Comparison of ENCODE assay signal across 8 cellular contexts in genomic region chr1:161164901-161165620, GRCh38. TPM values are rescaled to one million over a fixed set of nuclear protein-coding genes. Genes with fewer than 3 reads are reported as not detected.
A peak's percentile ranks its signal among the peaks of the same experiment; 100 is the strongest.
DNase-seq lines count a peak whose midpoint lies in the region; ATAC-seq and TF ChIP-seq lines count a peak whose summit lies in the region.

No MANE protein-coding gene starts in this region.

- no TSS peak for BruUV-seq in Calu3 (replicated peaks; lab: Mats Ljungman, UMichigan)

- POLR2A ChIA-PET in RWPE1 (lab: Yijun Ruan, JAX; ENCODE audit: low non-redundant PET), result interaction anchor here (0.6 to 1.3 kb wide), 2 partner anchors 12 to 168 kb away, joined by 3 to 6 read pairs; partner anchors contain the start of gene UFC1

- H3K4me1 ChIP-seq in parathyroid adenoma, result no peaks in the 10 kb centered on the region

- peak overlapping the region; percentile 80 for H3K4me2 ChIP-seq in parathyroid adenoma (ENCODE audit: low read length)

- no peak for TF ChIP-seq CTCF in Calu3 (IDR thresholded peaks at IDR 0.05; ENCODE audit: unreplicated experiment)
- TF ChIP-seq CTCF in RWPE1 (conservative IDR thresholded peaks at IDR 0.05; ENCODE audit: low read depth), result no peak
- no peak for TF ChIP-seq CTCF in epithelial cell of proximal tubule (conservative IDR thresholded peaks at IDR 0.05; ENCODE audit: low read depth, low read length)
- TF ChIP-seq CTCF in parathyroid adenoma (IDR thresholded peaks at IDR 0.05), result no peak

- peaks cover 71% of the 10 kb centered on the region for H3K36me3 Mint-ChIP-seq in Calu3 (ENCODE audit: insufficient read depth, unreplicated experiment)

- intact Hi-C loops in Calu3 (cut with micrococcal nuclease; ENCODE audit: unreplicated experiment), result no loop called here

- H3K27ac ChIP-seq in RWPE1 (peak overlapping the region; percentile 84), parathyroid adenoma (peak overlapping the region; percentile 93)

- no peaks in the 10 kb centered on the region for H3K9me3 Mint-ChIP-seq in Calu3 (ENCODE audit: low read depth, unreplicated experiment)

- H3K36me3 ChIP-seq in parathyroid adenoma (ENCODE audit: control insufficient read depth, insufficient read depth, low read length), result no peaks in the 10 kb centered on the region

- H3K4me3 Mint-ChIP-seq in Calu3 (ENCODE audit: low read depth, unreplicated experiment), result peak overlapping the region; percentile 93

- H3K4me1 Mint-ChIP-seq in Calu3 (ENCODE audit: low read depth, unreplicated experiment), result peaks cover 15% of the 10 kb centered on the region

- no peak overlapping the region for H3K9ac ChIP-seq in parathyroid adenoma

- no peaks in the 10 kb centered on the region for H3K79me2 ChIP-seq in parathyroid adenoma

- no peaks in the 10 kb centered on the region for H3K9me3 ChIP-seq in parathyroid adenoma (ENCODE audit: control insufficient read depth, low read length)

- H3K27me3 Mint-ChIP-seq in Calu3 (ENCODE audit: unreplicated experiment), result no peaks in the 10 kb centered on the region

- CTCF ChIA-PET in Calu3 (lab: Charles Lee), result interaction anchor here (0.5 to 1.3 kb wide), 5 partner anchors 10 to 225 kb away, joined by 3 to 10 read pairs (median 7); partner anchors contain the start of genes B4GALT3 and UFC1
- CTCF ChIA-PET in RWPE1 (lab: Yijun Ruan, JAX), result no interaction called here

- no peaks in the 10 kb centered on the region for H3K27me3 ChIP-seq in parathyroid adenoma (ENCODE audit: control insufficient read depth, insufficient read depth, low read length)

- no peak for ATAC-seq in HG03108 (IDR thresholded peaks at IDR 0.05; ENCODE audit: unreplicated experiment)

- DNase-seq in Calu3, result no peak
- DNase-seq in RWPE1 (ENCODE audit: low spot score), result no peak
- DNase-seq in epithelial cell of proximal tubule (ENCODE audit: low read depth), result no peak
- DNase-seq in T1000 (lab: John Stamatoyannopoulos, UW), result no peak
- no peak for DNase-seq in CD1c-positive myeloid dendritic cell (ENCODE audit: extremely low spot score)
- DNase-seq in SKM-1 (lab: John Stamatoyannopoulos, UW; ENCODE audit: unreplicated experiment), result no peak

- no peak overlapping the region for H2AFZ ChIP-seq in parathyroid adenoma

- H3K27ac Mint-ChIP-seq in Calu3 (ENCODE audit: unreplicated experiment), result peak overlapping the region; percentile 94

- peak overlapping the region; percentile 74 for H3K4me3 ChIP-seq in epithelial cell of proximal tubule (ENCODE audit: low read depth, low read length)
- peak overlapping the region; percentile 89 for H3K4me3 ChIP-seq in parathyroid adenoma (ENCODE audit: low read depth, low read length)

RNA-seq across cellular contexts. Expression of gene PPOX, which starts 1.2 kb away (rescaled TPM):
- 25.7 and 27.1 TPM in 2 replicates for total RNA-seq in Calu3 (2022)
- 20.3 and 22.0 TPM in 2 replicates for total RNA-seq in epithelial cell of proximal tubule

RNA-seq across cellular contexts. Expression of gene USP21, which starts 5.8 kb away (rescaled TPM):
- total RNA-seq in Calu3 (2022), result 35.8 and 40.9 TPM in 2 replicates
- 10.2 and 20.6 TPM in 2 replicates for total RNA-seq in epithelial cell of proximal tubule

RNA-seq across cellular contexts. Expression of gene UFC1, which starts 11.3 kb away (rescaled TPM):
- 77.5 and 85.8 TPM in 2 replicates for total RNA-seq in Calu3 (2022)
- total RNA-seq in epithelial cell of proximal tubule, result 84.7 and 117 TPM in 2 replicates

RNA-seq across cellular contexts. Expression of gene B4GALT3, which starts 12.2 kb away (rescaled TPM):
- total RNA-seq in Calu3 (2022), result 51.9 and 59.2 TPM in 2 replicates
- 46.2 and 50.7 TPM in 2 replicates for total RNA-seq in epithelial cell of proximal tubule

RNA-seq across cellular contexts. Expression of gene DEDD, which starts 32.6 kb away (rescaled TPM):
- total RNA-seq in Calu3 (2022), result 40.4 and 45.7 TPM in 2 replicates
- total RNA-seq in epithelial cell of proximal tubule, result 22.8 and 24.7 TPM in 2 replicates
